ENCODE assay signal across 9 cellular contexts in genomic region chr1:25837253-25837875, GRCh38. TPM values are rescaled to one million over a fixed set of nuclear protein-coding genes. Genes with fewer than 3 reads are reported as not detected.
DNase-seq lines count a peak whose midpoint lies in the region; ATAC-seq and TF ChIP-seq lines count a peak whose summit lies in the region.
"Had no signal": no experiment of that assay in that cellular context is flagged by ENCODE, and none has a peak within 500 bp of the region (broad histone marks: within the 10 kb centered on the region; RNA-seq: fewer than 3 reads in every experiment).

No MANE protein-coding gene starts in this region.

- 0 out of 2 replicates have a peak, but pooled peaks cover 3% of the 10 kb centered on the region for H3K9me3 Mint-ChIP-seq in WTC11
- no peaks in the 10 kb centered on the region for H3K9me3 Mint-ChIP-seq in activated CD4-positive, alpha-beta memory T cell treated with anti-CD3 and anti-CD28 coated beads, Interleukin-2, amount 10 ng/mL, durations not matched to agents 7 days and 5 days

- no peaks in the 10 kb centered on the region for H3K9me2 ChIP-seq in GM23248 (ENCODE audit: insufficient read depth)

- no peak overlapping the region for H3K27ac ChIP-seq in GM23248
- H3K27ac ChIP-seq: ovary had no signal

- ATAC-seq in WTC11 (0 out of 2 replicates have a peak, but pooled peaks have one; percentile 51), left colon (peak; percentile 73), GM21528 (IDR thresholded peaks at IDR 0.05; ENCODE audit: low FRiP score, unreplicated experiment) (no peak)

- intact Hi-C loops in left colon (cut with DNase I, micrococcal nuclease), result no loop called here

- no peak overlapping the region for H3K4me3 ChIP-seq in GM23248
- H3K4me3 ChIP-seq: ovary had no signal

- 96 to 100% methylated on average over 1 of the region's 1 CpG for WGBS in GM23248 (ENCODE audit: low coverage in 1 of 2, low lambda C conversion rate in 2 of 2, missing lambda C conversion rate in 2 of 2), 2 experiments

- no peak for TF ChIP-seq CTCF in WTC11 (IDR thresholded peaks at IDR 0.05)

- in situ Hi-C loops in GM23248 (cut with MboI), result no loop called here

- peaks cover 4% of the 10 kb centered on the region; the same call in 1 of the 2 replicates for H3F3A ChIP-seq in GM23248 (ENCODE audit: insufficient read depth)

- no peaks in the 10 kb centered on the region for H3K4me1 ChIP-seq in GM23248 (ENCODE audit: insufficient read depth)

- no peaks in the 10 kb centered on the region for H3K4me1 Mint-ChIP-seq in WTC11
- H3K4me1 Mint-ChIP-seq in activated CD4-positive, alpha-beta memory T cell treated with anti-CD3 and anti-CD28 coated beads, Interleukin-2, amount 10 ng/mL, durations not matched to agents 7 days and 5 days, result no peaks in the 10 kb centered on the region

- H3K9ac ChIP-seq in GM23248, result no peak overlapping the region

- no peak overlapping the region for H3K4me3 Mint-ChIP-seq in WTC11
- no peak overlapping the region for H3K4me3 Mint-ChIP-seq in activated CD4-positive, alpha-beta memory T cell treated with anti-CD3 and anti-CD28 coated beads, Interleukin-2, amount 10 ng/mL, durations not matched to agents 7 days and 5 days

- POLR2A ChIA-PET in WTC11 (lab: Charles Lee), result no interaction called here
- POLR2A ChIA-PET in activated CD4-positive, alpha-beta memory T cell treated with anti-CD3 and anti-CD28 coated beads, Interleukin-2, amount 10 ng/mL, durations not matched to agents 7 days and 5 days (lab: Charles Lee), result no interaction called here

- no peaks in the 10 kb centered on the region for H3K27me3 ChIP-seq in GM23248 (replicated peaks; ENCODE audit: insufficient read depth)
- H3K27me3 ChIP-seq: ovary had no signal

- peaks cover 18% of the 10 kb centered on the region for H3K36me3 ChIP-seq in GM23248 (ENCODE audit: low read depth)
- H3K36me3 ChIP-seq: ovary had no signal

- H3K9me3 ChIP-seq in GM23248 (ENCODE audit: low read depth), result no peaks in the 10 kb centered on the region
- H3K9me3 ChIP-seq: ovary had no signal

- H3K4me2 ChIP-seq in GM23248 (ENCODE audit: unreplicated experiment), result no peak overlapping the region

- DNase-seq in COR-L47 (lab: John Stamatoyannopoulos, UW) (peak; percentile 34), GM23248 (peak; percentile 20), WTC11 (ENCODE audit: low spot score) (no peak), left colon (no peak), H4 (ENCODE audit: low spot score) (no peak), OCI-M1 (lab: John Stamatoyannopoulos, UW) (no peak)
- no peak for DNase-seq in activated CD4-positive, alpha-beta memory T cell treated with anti-CD3 and anti-CD28 coated beads, Interleukin-2, amount 10 ng/mL, durations not matched to agents 7 days and 5 days
- DNase-seq: ovary had no signal

- H2AFZ ChIP-seq in GM23248, result no peak overlapping the region

- no peaks in the 10 kb centered on the region for H4K20me1 ChIP-seq in GM23248 (ENCODE audit: insufficient read depth)

- H3K27ac Mint-ChIP-seq in WTC11, result peak overlapping the region; percentile 2; the same call in 1 of the 2 replicates
- no peak overlapping the region for H3K27ac Mint-ChIP-seq in activated CD4-positive, alpha-beta memory T cell treated with anti-CD3 and anti-CD28 coated beads, Interleukin-2, amount 10 ng/mL, durations not matched to agents 7 days and 5 days

- peaks cover 34% of the 10 kb centered on the region for H3K36me3 Mint-ChIP-seq in WTC11
- H3K36me3 Mint-ChIP-seq in activated CD4-positive, alpha-beta memory T cell treated with anti-CD3 and anti-CD28 coated beads, Interleukin-2, amount 10 ng/mL, durations not matched to agents 7 days and 5 days (ENCODE audit: low read depth), result peaks cover 21% of the 10 kb centered on the region

- peaks cover 8% of the 10 kb centered on the region; the same call in 1 of the 2 replicates for H3K79me2 ChIP-seq in GM23248 (ENCODE audit: insufficient read depth)

- H3K27me3 Mint-ChIP-seq in WTC11 (ENCODE audit: low read depth), result no peaks in the 10 kb centered on the region
- no peaks in the 10 kb centered on the region for H3K27me3 Mint-ChIP-seq in activated CD4-positive, alpha-beta memory T cell treated with anti-CD3 and anti-CD28 coated beads, Interleukin-2, amount 10 ng/mL, durations not matched to agents 7 days and 5 days

- CTCF ChIA-PET in WTC11 (lab: Charles Lee), result interaction anchor here (0.6 to 1.5 kb wide), 16 partner anchors 8 to 466 kb away, joined by 3 to 14 read pairs (median 4); partner anchors contain the start of genes EXTL1, PAFAH2 and PAQR7
- CTCF ChIA-PET in activated CD4-positive, alpha-beta memory T cell treated with anti-CD3 and anti-CD28 coated beads, Interleukin-2, amount 10 ng/mL, durations not matched to agents 7 days and 5 days (lab: Charles Lee), result interaction anchor here (0.6 to 1.0 kb wide), 3 partner anchors 13 to 166 kb away, joined by 3 read pairs; no protein-coding TSS in a partner anchor

TF ChIP-seq in WTC11, 78 proteins besides CTCF, POLR2A, EP300 and RAD21 (continues in another document):
- TF ChIP-seq ZNF219 (CRISPR knock-in tag; IDR thresholded peaks at IDR 0.05; ENCODE audit: borderline replicate concordance), result no peak
- TF ChIP-seq, protein P1, sequence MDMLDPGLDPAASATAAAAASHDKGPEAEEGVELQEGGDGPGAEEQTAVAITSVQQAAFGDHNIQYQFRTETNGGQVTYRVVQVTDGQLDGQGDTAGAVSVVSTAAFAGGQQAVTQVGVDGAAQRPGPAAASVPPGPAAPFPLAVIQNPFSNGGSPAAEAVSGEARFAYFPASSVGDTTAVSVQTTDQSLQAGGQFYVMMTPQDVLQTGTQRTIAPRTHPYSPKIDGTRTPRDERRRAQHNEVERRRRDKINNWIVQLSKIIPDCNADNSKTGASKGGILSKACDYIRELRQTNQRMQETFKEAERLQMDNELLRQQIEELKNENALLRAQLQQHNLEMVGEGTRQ (CRISPR knock-in tag; IDR thresholded peaks at IDR 0.05), result no peak
- TF ChIP-seq SP1 (CRISPR knock-in tag; conservative IDR thresholded peaks at IDR 0.05), result no peak
- TF ChIP-seq IRF1 (CRISPR knock-in tag; IDR thresholded peaks at IDR 0.05), result no peak
- TF ChIP-seq, protein P2, sequence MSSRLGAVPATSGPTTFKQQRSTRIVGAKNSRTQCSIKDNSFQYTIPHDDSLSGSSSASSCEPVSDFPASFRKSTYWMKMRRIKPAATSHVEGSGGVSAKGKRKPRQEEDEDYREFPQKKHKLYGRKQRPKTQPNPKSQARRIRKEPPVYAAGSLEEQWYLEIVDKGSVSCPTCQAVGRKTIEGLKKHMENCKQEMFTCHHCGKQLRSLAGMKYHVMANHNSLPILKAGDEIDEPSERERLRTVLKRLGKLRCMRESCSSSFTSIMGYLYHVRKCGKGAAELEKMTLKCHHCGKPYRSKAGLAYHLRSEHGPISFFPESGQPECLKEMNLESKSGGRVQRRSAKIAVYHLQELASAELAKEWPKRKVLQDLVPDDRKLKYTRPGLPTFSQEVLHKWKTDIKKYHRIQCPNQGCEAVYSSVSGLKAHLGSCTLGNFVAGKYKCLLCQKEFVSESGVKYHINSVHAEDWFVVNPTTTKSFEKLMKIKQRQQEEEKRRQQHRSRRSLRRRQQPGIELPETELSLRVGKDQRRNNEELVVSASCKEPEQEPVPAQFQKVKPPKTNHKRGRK (CRISPR knock-in tag; IDR thresholded peaks at IDR 0.05; ENCODE audit: borderline replicate concordance), result no peak

RNA-seq across cellular contexts. Expression of gene MTFR1L, which starts 17.6 kb away (rescaled TPM):
- total RNA-seq in GM23248 (2014; rRNA removed; shearing (Covaris generic)), result 57.2 and 58.3 TPM in 2 replicates
- 74.2 and 78.1 TPM in 2 replicates for polyA plus RNA-seq in GM23248 (2016; fragmentation: Nextera tagmentation; extraction: Ambion mirVana)
- total RNA-seq in WTC11 (2021), result 28.9 to 32.2 TPM (median 30.5 TPM) in 3 replicates
- total RNA-seq in left colon, result 10 to 100 TPM; 42.1 to 59.4 TPM
- total RNA-seq in H4 (2014; rRNA removed; shearing (Covaris generic)), result 24.4 and 31.7 TPM in 2 replicates
- 10 to 100 TPM; 36.6 to 37.7 TPM for total RNA-seq in activated CD4-positive, alpha-beta memory T cell treated with anti-CD3 and anti-CD28 coated beads, Interleukin-2, amount 10 ng/mL, durations not matched to agents 7 days and 5 days

RNA-seq across cellular contexts. Expression of gene AUNIP, which starts 21.9 kb away (rescaled TPM):
- 1.6 and 2.2 TPM in 2 replicates for total RNA-seq in GM23248 (2014; rRNA removed; shearing (Covaris generic))
- polyA plus RNA-seq in GM23248 (2016; fragmentation: Nextera tagmentation; extraction: Ambion mirVana), result 2.3 and 3.2 TPM in 2 replicates
- 14.2 to 16.1 TPM (median 15.1 TPM) in 3 replicates for total RNA-seq in WTC11 (2021)
- under 1 TPM in 1 of 2 donors, not detected in 1; 0.98 TPM for total RNA-seq in left colon
- total RNA-seq in H4 (2014; rRNA removed; shearing (Covaris generic)), result 8.7 and 12.4 TPM in 2 replicates
- total RNA-seq in activated CD4-positive, alpha-beta memory T cell treated with anti-CD3 and anti-CD28 coated beads, Interleukin-2, amount 10 ng/mL, durations not matched to agents 7 days and 5 days, result 1 to 10 TPM; 5.2 to 5.4 TPM

RNA-seq across cellular contexts. Expression of gene SELENON, which starts 37.4 kb away (rescaled TPM):
- 45.3 and 49.7 TPM in 2 replicates for total RNA-seq in GM23248 (2014; rRNA removed; shearing (Covaris generic))
- polyA plus RNA-seq in GM23248 (2016; fragmentation: Nextera tagmentation; extraction: Ambion mirVana), result 8.3 and 9.0 TPM in 2 replicates
- total RNA-seq in WTC11 (2021), result 80.2 to 99.6 TPM (median 96.0 TPM) in 3 replicates
- total RNA-seq in left colon, result 10 to 100 TPM; 29.6 to 33.2 TPM
- total RNA-seq in H4 (2014; rRNA removed; shearing (Covaris generic)), result 27.7 and 32.1 TPM in 2 replicates
- 1 to 10 TPM; 5.9 to 6.0 TPM for total RNA-seq in activated CD4-positive, alpha-beta memory T cell treated with anti-CD3 and anti-CD28 coated beads, Interleukin-2, amount 10 ng/mL, durations not matched to agents 7 days and 5 days

RNA-seq across cellular contexts. Expression of gene PAQR7, which starts 38.1 kb away (rescaled TPM):
- total RNA-seq in GM23248 (2014; rRNA removed; shearing (Covaris generic)), result 18.6 and 20.6 TPM in 2 replicates
- 12.7 and 12.9 TPM in 2 replicates for polyA plus RNA-seq in GM23248 (2016; fragmentation: Nextera tagmentation; extraction: Ambion mirVana)
- total RNA-seq in WTC11 (2021), result 6.7 to 9.1 TPM (median 8.4 TPM) in 3 replicates
- 1 to 10 TPM; 2.3 to 3.3 TPM for total RNA-seq in left colon
- total RNA-seq in H4 (2014; rRNA removed; shearing (Covaris generic)), result 2.8 and 3.2 TPM in 2 replicates
- 1 to 10 TPM; 1.4 TPM for total RNA-seq in activated CD4-positive, alpha-beta memory T cell treated with anti-CD3 and anti-CD28 coated beads, Interleukin-2, amount 10 ng/mL, durations not matched to agents 7 days and 5 days

Comparison
In these comparisons a context has a peak if more than half of its experiments do, and no peak if none do; other contexts are left out.
1. DNase-seq: peak in COR-L47 (single experiment) and GM23248 (single experiment); none in WTC11 (single experiment), left colon (0 of 2), H4 (single experiment), activated CD4-positive, alpha-beta memory T cell treated with anti-CD3 and anti-CD28 coated beads, Interleukin-2, amount 10 ng/mL, durations not matched to agents 7 days and 5 days (single experiment) and OCI-M1 (single experiment).